8 cellular contexts compared by ENCODE assay signal in the genomic region with DNA sequence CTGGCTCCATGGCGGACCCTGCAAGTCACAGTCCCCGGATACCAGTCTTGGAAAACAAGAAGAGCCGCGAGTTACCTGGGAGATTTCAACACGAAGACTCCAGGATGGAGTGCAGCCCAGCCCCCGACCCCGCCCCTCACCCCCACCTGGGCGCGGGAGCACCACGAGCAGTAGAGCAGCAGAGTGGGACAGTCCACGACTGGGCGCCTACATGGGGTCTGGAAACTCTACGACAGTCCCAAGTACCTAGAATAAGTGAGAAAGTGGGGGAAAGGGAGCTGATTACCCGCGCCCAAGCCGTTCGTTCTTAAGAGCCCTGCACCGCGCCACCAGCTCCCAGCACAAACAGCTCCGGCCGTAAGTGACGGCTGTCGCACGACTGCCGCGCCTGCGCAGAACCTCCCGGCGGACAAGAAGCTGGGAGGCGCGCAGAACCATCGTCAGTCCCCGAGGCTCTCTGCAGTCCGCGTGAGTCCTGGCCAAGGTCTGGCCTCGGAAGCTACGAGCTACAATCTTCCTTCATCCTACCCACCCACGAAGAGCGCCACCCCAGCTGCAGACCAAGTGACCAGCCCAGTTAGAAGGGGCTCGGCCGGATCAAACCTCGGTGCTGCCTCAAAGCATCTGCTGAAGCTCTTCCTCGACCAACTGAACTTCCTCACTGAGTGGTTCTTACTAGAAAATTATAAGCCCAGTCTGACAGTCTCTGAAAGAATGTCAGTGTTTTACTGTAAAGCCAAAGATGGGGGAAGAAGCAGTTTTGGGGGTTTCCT. TPM values are rescaled to one million over a fixed set of nuclear protein-coding genes. Genes with fewer than 3 reads are reported as not detected.
DNase-seq lines count a peak whose midpoint lies in the region; ATAC-seq and TF ChIP-seq lines count a peak whose summit lies in the region.

A gene (minus strand): TSS at position 359 of the 773 bp plus-strand sequence. CDS start 349 bp downstream, at position 10.

- H3K4me3 Mint-ChIP-seq in activated naive CD4-positive, alpha-beta T cell treated with anti-CD3 and anti-CD28 coated beads, Interleukin-2, amount 50 U/mL, for 24 hours = peak within 1 kb of the TSS; percentile 92

- no peaks in the 10 kb centered on the region for H3K27me3 Mint-ChIP-seq in activated naive CD4-positive, alpha-beta T cell treated with anti-CD3 and anti-CD28 coated beads, Interleukin-2, amount 50 U/mL, for 24 hours

- no peak for TF ChIP-seq CTCF in GM10266 (IDR thresholded peaks at IDR 0.05; ENCODE audit: control insufficient read depth, insufficient read depth, low read depth, missing control alignments)
- TF ChIP-seq CTCF in suprapubic skin (IDR thresholded peaks at IDR 0.05) = no peak

- no peak for TF ChIP-seq EP300 in suprapubic skin (IDR thresholded peaks at IDR 0.05)

- no peaks in the 10 kb centered on the region for H3K9me3 Mint-ChIP-seq in activated naive CD4-positive, alpha-beta T cell treated with anti-CD3 and anti-CD28 coated beads, Interleukin-2, amount 50 U/mL, for 24 hours

- peak within 1 kb of the TSS; percentile 78 for H3K27ac ChIP-seq in suprapubic skin

- no peaks in the 10 kb centered on the region for H3K9me3 ChIP-seq in suprapubic skin

- TF ChIP-seq POLR2A in suprapubic skin (IDR thresholded peaks at IDR 0.05) = peak in 1 of 2 donors; percentile 63

- H3K27me3 ChIP-seq in suprapubic skin = no peaks in the 10 kb centered on the region

- peaks cover 4% of the 10 kb centered on the region for H3K36me3 Mint-ChIP-seq in activated naive CD4-positive, alpha-beta T cell treated with anti-CD3 and anti-CD28 coated beads, Interleukin-2, amount 50 U/mL, for 24 hours

- H3K36me3 ChIP-seq in suprapubic skin = no peaks in the 10 kb centered on the region

- peak; percentile 79 for ATAC-seq in HG02623 (IDR thresholded peaks at IDR 0.05; ENCODE audit: unreplicated experiment)

- DNase-seq in GM10266 (ENCODE audit: extremely low spot score) (peak; percentile 86), NCI-H1105 (lab: John Stamatoyannopoulos, UW) (peak; percentile 88), SKM-1 (lab: John Stamatoyannopoulos, UW; ENCODE audit: unreplicated experiment) (peak; percentile 84), glomerular endothelial cell (ENCODE audit: extremely low read depth, low read depth, low spot score) (peak; percentile 62), occipital lobe (lab: John Stamatoyannopoulos, UW) (peak; percentile 89), suprapubic skin (ENCODE audit: low spot score in 2 of 2) (peak; percentile 91 to 95)

- H3K4me3 ChIP-seq in suprapubic skin = peak within 1 kb of the TSS; percentile 90

- H3K4me1 Mint-ChIP-seq in activated naive CD4-positive, alpha-beta T cell treated with anti-CD3 and anti-CD28 coated beads, Interleukin-2, amount 50 U/mL, for 24 hours = peaks cover 21% of the 10 kb centered on the region

- H3K4me1 ChIP-seq in suprapubic skin = peaks cover 14% of the 10 kb centered on the region

- under 1% methylated on average over 27 of the region's 43 CpGs for WGBS in suprapubic skin

- peak within 1 kb of the TSS; percentile 92 for H3K27ac Mint-ChIP-seq in activated naive CD4-positive, alpha-beta T cell treated with anti-CD3 and anti-CD28 coated beads, Interleukin-2, amount 50 U/mL, for 24 hours

RNA-seq across cellular contexts. Expression of the gene that starts here (rescaled TPM):
- 61.7 and 68.7 TPM in 2 replicates for total RNA-seq in glomerular endothelial cell
- total RNA-seq in occipital lobe = 58.8 TPM
- 10 to 100 TPM; 44.1 to 59.2 (median 48.8) TPM for total RNA-seq in suprapubic skin

Comparison
In these comparisons a context has a peak if more than half of its experiments do, and no peak if none do; other contexts are left out.
1. Peak in every context shown above with its lines: DNase-seq, ATAC-seq, H3K4me3 ChIP-seq and H3K27ac ChIP-seq.